1 cellular context compared by ENCODE assay signal in the genomic region with DNA sequence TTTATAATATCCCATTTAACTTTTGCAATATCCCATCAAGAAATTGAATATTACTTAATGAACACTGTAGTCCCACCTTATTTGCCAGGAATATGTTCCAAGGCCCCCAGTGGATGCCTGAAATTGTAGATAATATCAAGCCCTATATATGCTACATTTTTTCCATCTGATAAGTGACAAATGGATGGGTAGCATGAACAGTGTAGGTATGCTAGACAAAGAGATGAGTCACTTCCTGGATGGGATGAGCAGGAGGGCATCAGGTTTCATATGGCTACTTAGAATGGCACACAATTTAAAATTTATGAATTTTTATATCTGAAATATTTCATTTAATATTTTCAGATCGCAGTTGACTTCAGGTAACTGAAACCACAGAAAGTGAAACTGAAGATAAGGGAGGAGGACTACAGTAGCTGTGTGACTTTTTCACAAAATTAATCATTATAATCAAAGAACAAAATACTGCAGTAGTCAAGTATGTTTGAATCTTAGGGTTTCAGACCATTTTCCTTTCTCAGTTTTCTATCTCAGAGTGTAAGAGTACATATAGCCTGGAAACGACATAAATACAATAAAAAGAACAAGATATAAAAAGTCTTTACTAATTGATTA.
TF ChIP-seq lines count a peak whose summit lies in the region.

No MANE protein-coding gene starts in this region.

TF ChIP-seq in HCT116, 20 proteins besides CTCF, POLR2A, EP300 and RAD21:
- TF ChIP-seq FOSL1 (IDR thresholded peaks at IDR 0.05; ENCODE audit: low read depth), result peak; percentile 86
- peak; percentile 86 for TF ChIP-seq JUND (IDR thresholded peaks at IDR 0.05)
- TF ChIP-seq ZNF274 (IDR thresholded peaks at IDR 0.05; ENCODE audit: low read depth, low read length), result no peak
- TF ChIP-seq, protein P1, sequence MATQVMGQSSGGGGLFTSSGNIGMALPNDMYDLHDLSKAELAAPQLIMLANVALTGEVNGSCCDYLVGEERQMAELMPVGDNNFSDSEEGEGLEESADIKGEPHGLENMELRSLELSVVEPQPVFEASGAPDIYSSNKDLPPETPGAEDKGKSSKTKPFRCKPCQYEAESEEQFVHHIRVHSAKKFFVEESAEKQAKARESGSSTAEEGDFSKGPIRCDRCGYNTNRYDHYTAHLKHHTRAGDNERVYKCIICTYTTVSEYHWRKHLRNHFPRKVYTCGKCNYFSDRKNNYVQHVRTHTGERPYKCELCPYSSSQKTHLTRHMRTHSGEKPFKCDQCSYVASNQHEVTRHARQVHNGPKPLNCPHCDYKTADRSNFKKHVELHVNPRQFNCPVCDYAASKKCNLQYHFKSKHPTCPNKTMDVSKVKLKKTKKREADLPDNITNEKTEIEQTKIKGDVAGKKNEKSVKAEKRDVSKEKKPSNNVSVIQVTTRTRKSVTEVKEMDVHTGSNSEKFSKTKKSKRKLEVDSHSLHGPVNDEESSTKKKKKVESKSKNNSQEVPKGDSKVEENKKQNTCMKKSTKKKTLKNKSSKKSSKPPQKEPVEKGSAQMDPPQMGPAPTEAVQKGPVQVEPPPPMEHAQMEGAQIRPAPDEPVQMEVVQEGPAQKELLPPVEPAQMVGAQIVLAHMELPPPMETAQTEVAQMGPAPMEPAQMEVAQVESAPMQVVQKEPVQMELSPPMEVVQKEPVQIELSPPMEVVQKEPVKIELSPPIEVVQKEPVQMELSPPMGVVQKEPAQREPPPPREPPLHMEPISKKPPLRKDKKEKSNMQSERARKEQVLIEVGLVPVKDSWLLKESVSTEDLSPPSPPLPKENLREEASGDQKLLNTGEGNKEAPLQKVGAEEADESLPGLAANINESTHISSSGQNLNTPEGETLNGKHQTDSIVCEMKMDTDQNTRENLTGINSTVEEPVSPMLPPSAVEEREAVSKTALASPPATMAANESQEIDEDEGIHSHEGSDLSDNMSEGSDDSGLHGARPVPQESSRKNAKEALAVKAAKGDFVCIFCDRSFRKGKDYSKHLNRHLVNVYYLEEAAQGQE (IDR thresholded peaks at IDR 0.05; ENCODE audit: low read depth), result no peak
- TF ChIP-seq SP1 (IDR thresholded peaks at IDR 0.05; ENCODE audit: low read depth), result peak; percentile 71
- peak; percentile 84; the same call in 1 of the 2 replicates for TF ChIP-seq CBX3 (IDR thresholded peaks at IDR 0.05; ENCODE audit: low read depth)
- TF ChIP-seq, protein P2, sequence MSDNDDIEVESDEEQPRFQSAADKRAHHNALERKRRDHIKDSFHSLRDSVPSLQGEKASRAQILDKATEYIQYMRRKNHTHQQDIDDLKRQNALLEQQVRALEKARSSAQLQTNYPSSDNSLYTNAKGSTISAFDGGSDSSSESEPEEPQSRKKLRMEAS (IDR thresholded peaks at IDR 0.05), result peak; percentile 24; the same call in 1 of the 2 replicates
- peak; percentile 10; the same call in 1 of the 2 replicates for TF ChIP-seq ELF1 (IDR thresholded peaks at IDR 0.05; ENCODE audit: borderline replicate concordance, low read depth)
